ENCODE assay signal across 1 cellular context in genomic region chr9:128891354-128892222, GRCh38.
TF ChIP-seq lines count a peak whose summit lies in the region.

No MANE protein-coding gene starts in this region.

TF ChIP-seq in GM12878, 131 proteins besides CTCF, POLR2A, EP300 and RAD21:
- TF ChIP-seq PKNOX1 (IDR thresholded peaks at IDR 0.05): no peak
- TF ChIP-seq, protein P1, sequence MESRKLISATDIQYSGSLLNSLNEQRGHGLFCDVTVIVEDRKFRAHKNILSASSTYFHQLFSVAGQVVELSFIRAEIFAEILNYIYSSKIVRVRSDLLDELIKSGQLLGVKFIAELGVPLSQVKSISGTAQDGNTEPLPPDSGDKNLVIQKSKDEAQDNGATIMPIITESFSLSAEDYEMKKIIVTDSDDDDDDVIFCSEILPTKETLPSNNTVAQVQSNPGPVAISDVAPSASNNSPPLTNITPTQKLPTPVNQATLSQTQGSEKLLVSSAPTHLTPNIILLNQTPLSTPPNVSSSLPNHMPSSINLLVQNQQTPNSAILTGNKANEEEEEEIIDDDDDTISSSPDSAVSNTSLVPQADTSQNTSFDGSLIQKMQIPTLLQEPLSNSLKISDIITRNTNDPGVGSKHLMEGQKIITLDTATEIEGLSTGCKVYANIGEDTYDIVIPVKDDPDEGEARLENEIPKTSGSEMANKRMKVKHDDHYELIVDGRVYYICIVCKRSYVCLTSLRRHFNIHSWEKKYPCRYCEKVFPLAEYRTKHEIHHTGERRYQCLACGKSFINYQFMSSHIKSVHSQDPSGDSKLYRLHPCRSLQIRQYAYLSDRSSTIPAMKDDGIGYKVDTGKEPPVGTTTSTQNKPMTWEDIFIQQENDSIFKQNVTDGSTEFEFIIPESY (IDR thresholded peaks at IDR 0.05): no peak
- TF ChIP-seq CBX3 (IDR thresholded peaks at IDR 0.05; ENCODE audit: borderline replicate concordance, low read depth): no peak
- TF ChIP-seq POLR2AphosphoS2 (IDR thresholded peaks at IDR 0.05; ENCODE audit: low read depth, low read length): no peak
- no peak for TF ChIP-seq STAT3 (IDR thresholded peaks at IDR 0.05; ENCODE audit: low read depth, low read length)
- no peak for TF ChIP-seq ETV6 (conservative IDR thresholded peaks at IDR 0.05 in 1 of 2, IDR thresholded peaks at IDR 0.05 in 1 of 2; ENCODE audit: borderline replicate concordance in 1 of 2, low read depth in 1 of 2)
- TF ChIP-seq ESRRA (IDR thresholded peaks at IDR 0.05; ENCODE audit: low read length): no peak
- TF ChIP-seq, protein P2, sequence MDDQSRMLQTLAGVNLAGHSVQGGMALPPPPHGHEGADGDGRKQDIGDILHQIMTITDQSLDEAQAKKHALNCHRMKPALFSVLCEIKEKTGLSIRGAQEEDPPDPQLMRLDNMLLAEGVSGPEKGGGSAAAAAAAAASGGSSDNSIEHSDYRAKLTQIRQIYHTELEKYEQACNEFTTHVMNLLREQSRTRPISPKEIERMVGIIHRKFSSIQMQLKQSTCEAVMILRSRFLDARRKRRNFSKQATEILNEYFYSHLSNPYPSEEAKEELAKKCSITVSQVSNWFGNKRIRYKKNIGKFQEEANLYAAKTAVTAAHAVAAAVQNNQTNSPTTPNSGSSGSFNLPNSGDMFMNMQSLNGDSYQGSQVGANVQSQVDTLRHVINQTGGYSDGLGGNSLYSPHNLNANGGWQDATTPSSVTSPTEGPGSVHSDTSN (IDR thresholded peaks at IDR 0.05; ENCODE audit: insufficient replicate concordance, low read depth, low read length): peak; percentile 28
- TF ChIP-seq, protein P3, sequence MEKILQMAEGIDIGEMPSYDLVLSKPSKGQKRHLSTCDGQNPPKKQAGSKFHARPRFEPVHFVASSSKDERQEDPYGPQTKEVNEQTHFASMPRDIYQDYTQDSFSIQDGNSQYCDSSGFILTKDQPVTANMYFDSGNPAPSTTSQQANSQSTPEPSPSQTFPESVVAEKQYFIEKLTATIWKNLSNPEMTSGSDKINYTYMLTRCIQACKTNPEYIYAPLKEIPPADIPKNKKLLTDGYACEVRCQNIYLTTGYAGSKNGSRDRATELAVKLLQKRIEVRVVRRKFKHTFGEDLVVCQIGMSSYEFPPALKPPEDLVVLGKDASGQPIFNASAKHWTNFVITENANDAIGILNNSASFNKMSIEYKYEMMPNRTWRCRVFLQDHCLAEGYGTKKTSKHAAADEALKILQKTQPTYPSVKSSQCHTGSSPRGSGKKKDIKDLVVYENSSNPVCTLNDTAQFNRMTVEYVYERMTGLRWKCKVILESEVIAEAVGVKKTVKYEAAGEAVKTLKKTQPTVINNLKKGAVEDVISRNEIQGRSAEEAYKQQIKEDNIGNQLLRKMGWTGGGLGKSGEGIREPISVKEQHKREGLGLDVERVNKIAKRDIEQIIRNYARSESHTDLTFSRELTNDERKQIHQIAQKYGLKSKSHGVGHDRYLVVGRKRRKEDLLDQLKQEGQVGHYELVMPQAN (conservative IDR thresholded peaks at IDR 0.05): no peak
- no peak for TF ChIP-seq SMAD1 (IDR thresholded peaks at IDR 0.05; ENCODE audit: low read depth, partially characterized antibody)
- 0 out of 2 replicates have a peak, but pooled peaks have one; percentile 33 for TF ChIP-seq TCF3 (IDR thresholded peaks at IDR 0.05; ENCODE audit: borderline replicate concordance, insufficient read depth, low read depth, low read length)
- no peak for TF ChIP-seq ZNF592 (IDR thresholded peaks at IDR 0.05)
- no peak for TF ChIP-seq HCFC1 (IDR thresholded peaks at IDR 0.05; ENCODE audit: low read length)
- TF ChIP-seq BMI1 (IDR thresholded peaks at IDR 0.05; ENCODE audit: borderline replicate concordance): no peak
- peak; percentile 92 for TF ChIP-seq BCL3 (IDR thresholded peaks at IDR 0.05; ENCODE audit: borderline replicate concordance, insufficient read depth, low read depth, low read length, poor library complexity, severe bottlenecking)
- no peak for TF ChIP-seq SMAD5 (IDR thresholded peaks at IDR 0.05; ENCODE audit: low read depth)
